Comparison of ENCODE assay signal across 8 cellular contexts in the genomic region with DNA sequence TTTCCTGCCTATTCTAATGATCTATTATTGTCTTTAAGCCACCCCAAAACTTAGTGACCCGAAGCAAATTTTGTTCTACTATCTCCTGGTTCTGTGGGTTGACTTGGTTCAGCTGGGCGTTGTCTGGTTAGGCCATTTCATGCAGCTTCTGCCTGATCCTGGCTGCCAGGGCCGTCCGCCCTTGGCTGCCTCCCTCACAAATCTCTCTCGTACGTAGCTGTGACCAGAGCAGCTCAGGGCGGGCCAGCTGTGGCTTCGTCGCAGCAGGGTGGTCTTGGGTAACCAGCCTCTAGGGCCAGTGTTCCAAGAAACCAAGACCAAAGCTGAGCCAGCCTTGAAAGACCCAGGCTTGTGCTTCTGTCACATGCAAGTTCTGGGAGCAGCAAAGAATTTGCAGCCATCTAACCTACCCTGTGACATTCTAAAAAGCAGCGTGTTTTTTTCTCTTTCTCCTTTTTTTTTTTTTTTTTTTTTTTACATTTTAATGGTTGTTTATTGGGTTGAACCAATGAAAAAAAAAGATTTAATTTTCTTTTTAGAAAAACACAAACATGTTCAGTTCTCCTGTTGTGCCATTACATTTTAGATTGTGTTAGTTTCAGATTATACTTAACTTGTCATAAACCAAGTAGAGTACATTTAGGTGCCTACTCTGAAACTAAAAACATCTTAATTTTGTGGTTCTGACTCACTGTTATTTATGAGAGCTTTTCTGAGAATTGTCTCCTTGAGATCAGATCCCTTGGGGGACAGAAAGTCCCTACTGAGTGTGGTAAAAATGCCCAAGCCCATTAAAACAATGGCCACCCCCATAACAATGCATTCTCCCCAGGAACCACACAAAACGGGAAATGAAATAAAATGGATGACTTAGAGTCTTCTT.
DNase-seq lines count a peak whose midpoint lies in the region; ATAC-seq and TF ChIP-seq lines count a peak whose summit lies in the region.

No MANE protein-coding gene starts in this region.

- peaks cover 0 to 1% (median 0%) of the 10 kb centered on the region in 3 donors for H3K27me3 Mint-ChIP-seq in CD14-positive monocyte (ENCODE audit: low read depth in 3 of 3)

- H3K4me1 Mint-ChIP-seq in CD14-positive monocyte, result peaks cover 17% of the 10 kb centered on the region

- H3K9ac ChIP-seq in iPS-18a (ENCODE audit: low read length), result no peak overlapping the region

- no peaks in the 10 kb centered on the region for H3K36me3 Mint-ChIP-seq in CD14-positive monocyte

- DNase-seq in MG63 (no peak), NCI-H2196 treated with DMSO at 0.1 percent for 48 hours (lab: John Stamatoyannopoulos, UW; ENCODE audit: unreplicated experiment) (no peak), GOT3 (lab: John Stamatoyannopoulos, UW) (no peak), CD14-positive monocyte (ENCODE audit: low spot score) (no peak)

- no peak for TF ChIP-seq CTCF in CD14-positive monocyte (IDR thresholded peaks at IDR 0.05)

- ATAC-seq in GM18502 (IDR thresholded peaks at IDR 0.05; ENCODE audit: poor library complexity, unreplicated experiment) (peak; percentile 65), GM21390 (IDR thresholded peaks at IDR 0.05; ENCODE audit: unreplicated experiment) (peak; percentile 52), HG03521 (IDR thresholded peaks at IDR 0.05; ENCODE audit: unreplicated experiment) (peak; percentile 62)

- H3K36me3 ChIP-seq in iPS-18a (ENCODE audit: control insufficient read depth, low read depth, low read length) (no peaks in the 10 kb centered on the region), MG63 (no peaks in the 10 kb centered on the region)

- peaks cover 24% of the 10 kb centered on the region for H3K4me1 ChIP-seq in iPS-18a (ENCODE audit: control insufficient read depth, low read depth, low read length)

- H3K27ac Mint-ChIP-seq in CD14-positive monocyte, result no peak overlapping the region

- H3K9me3 ChIP-seq in iPS-18a (ENCODE audit: control insufficient read depth, low read depth, low read length) (no peaks in the 10 kb centered on the region), MG63 (no peaks in the 10 kb centered on the region)

- peak overlapping the region; percentile 32 for H3K27ac ChIP-seq in iPS-18a (ENCODE audit: low read length)

- intact Hi-C loops in CD14-positive monocyte (cut with micrococcal nuclease), result no loop called here

- H3K4me3 ChIP-seq in iPS-18a (ENCODE audit: low read length) (no peak overlapping the region), MG63 (no peak overlapping the region)

- no peak overlapping the region for H3K4me3 Mint-ChIP-seq in CD14-positive monocyte

- no peaks in the 10 kb centered on the region for H3K27me3 ChIP-seq in iPS-18a (ENCODE audit: control insufficient read depth, insufficient read depth, low read length)
- no peaks in the 10 kb centered on the region for H3K27me3 ChIP-seq in MG63

- H3K9me3 Mint-ChIP-seq in CD14-positive monocyte, result no peaks in the 10 kb centered on the region
